Comparison of ENCODE assay signal across 8 cellular contexts in the genomic region with DNA sequence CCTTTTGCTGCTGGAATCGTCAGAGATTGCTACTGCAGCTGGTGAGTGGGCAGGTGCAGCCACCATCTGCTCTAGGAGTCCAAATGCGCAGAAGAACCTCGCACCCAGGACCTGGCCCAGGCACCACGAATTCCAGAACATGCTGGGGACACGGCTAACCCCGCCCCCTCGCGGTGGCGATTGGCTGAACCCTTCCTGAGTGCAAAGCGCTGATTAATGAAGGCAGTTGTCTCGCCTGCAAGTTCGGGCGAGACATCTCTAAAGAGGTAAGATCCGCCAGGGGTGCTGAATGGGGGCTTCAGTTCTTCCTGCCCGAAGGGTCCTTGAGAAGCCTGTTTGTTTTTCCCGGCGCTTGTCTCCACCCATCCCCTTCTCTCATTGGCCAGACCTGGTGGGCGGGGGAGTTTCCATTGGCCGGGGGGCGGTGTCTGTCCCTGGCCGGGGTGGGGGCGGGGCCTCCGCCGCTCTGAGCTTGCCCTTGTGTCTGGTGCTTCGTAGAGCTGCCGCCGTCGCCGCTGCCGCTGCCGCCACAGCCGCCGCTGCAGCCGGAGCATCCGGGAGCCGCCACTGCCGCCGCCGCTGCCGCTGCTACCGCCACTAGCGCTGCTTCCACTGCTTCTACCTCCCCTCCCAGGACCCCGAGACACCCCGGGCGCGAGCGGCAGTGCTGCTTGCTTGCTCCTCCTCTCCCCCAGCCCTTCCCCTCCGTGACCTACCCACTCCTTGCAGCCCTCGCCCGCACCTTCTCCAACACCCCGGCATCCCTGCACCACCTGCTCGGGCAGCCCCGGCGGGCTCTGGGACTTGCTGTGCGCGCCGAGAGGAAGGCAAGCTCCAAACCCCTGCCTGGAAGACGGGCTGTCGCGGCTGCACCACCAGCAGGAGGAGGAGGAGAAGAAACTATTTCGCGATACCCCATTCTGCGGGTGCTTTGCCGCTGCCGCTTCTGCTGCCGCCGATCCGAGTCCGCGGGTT. TPM values are rescaled to one million over a fixed set of nuclear protein-coding genes. Genes with fewer than 3 reads are reported as not detected.
A peak's percentile ranks its signal among the peaks of the same experiment; 100 is the strongest.
DNase-seq lines count a peak whose midpoint lies in the region; ATAC-seq and TF ChIP-seq lines count a peak whose summit lies in the region.

TSS of gene CADM2 (plus strand) at position 495 of the 975 bp plus-strand sequence.

- H3K27me3 Mint-ChIP-seq in activated naive CD8-positive, alpha-beta T cell treated with anti-CD3 and anti-CD28 coated beads for 36 hours, result peaks cover 60% of the 10 kb centered on the region

- peaks cover 18% of the 10 kb centered on the region for H3K4me1 Mint-ChIP-seq in activated naive CD8-positive, alpha-beta T cell treated with anti-CD3 and anti-CD28 coated beads for 36 hours

- DNase-seq in DMS153 treated with DMSO at 0.1 percent for 48 hours (lab: John Stamatoyannopoulos, UW; ENCODE audit: unreplicated experiment) (peak; percentile 42), KG1 (lab: John Stamatoyannopoulos, UW) (peak; percentile 4), glomerular visceral epithelial cell (ENCODE audit: extremely low spot score) (peak; percentile 91), nucleus accumbens (lab: John Stamatoyannopoulos, UW) (peak; percentile 55 to 98 (median 93)), substantia nigra (lab: John Stamatoyannopoulos, UW) (peak; percentile 70 to 99 (median 93))
- DNase-seq in activated naive CD8-positive, alpha-beta T cell treated with anti-CD3 and anti-CD28 coated beads for 36 hours, result peak; percentile 75

- peaks cover 4% of the 10 kb centered on the region for H3K9me3 Mint-ChIP-seq in activated naive CD8-positive, alpha-beta T cell treated with anti-CD3 and anti-CD28 coated beads for 36 hours

- H3K36me3 Mint-ChIP-seq in activated naive CD8-positive, alpha-beta T cell treated with anti-CD3 and anti-CD28 coated beads for 36 hours, result no peaks in the 10 kb centered on the region

- H3K27ac ChIP-seq in substantia nigra (ENCODE audit: low read depth, low read length, poor library complexity, severe bottlenecking), result peak within 1 kb of the TSS; percentile 87

- no peak within 1 kb of the TSS for H3K27ac Mint-ChIP-seq in activated naive CD8-positive, alpha-beta T cell treated with anti-CD3 and anti-CD28 coated beads for 36 hours

- peak within 1 kb of the TSS; percentile 66 for H3K4me3 Mint-ChIP-seq in activated naive CD8-positive, alpha-beta T cell treated with anti-CD3 and anti-CD28 coated beads for 36 hours

- ATAC-seq in GM21723 (IDR thresholded peaks at IDR 0.05; ENCODE audit: unreplicated experiment) (peak; percentile 97), SK-N-SH treated with all-trans-retinoic acid at 6 μM for 48 hours (peak; percentile 100)

TF ChIP-seq in SK-N-SH treated with all-trans-retinoic acid at 6 μM for 48 hours, 23 proteins besides CTCF, POLR2A, EP300 and RAD21:
- TF ChIP-seq ZNF565 (CRISPR knock-in tag; conservative IDR thresholded peaks at IDR 0.05; ENCODE audit: low read depth), result no peak
- TF ChIP-seq ESRRG (CRISPR knock-in tag; IDR thresholded peaks at IDR 0.05), result no peak
- no peak for TF ChIP-seq ZNF70 (CRISPR knock-in tag; IDR thresholded peaks at IDR 0.05)
- TF ChIP-seq TOX (CRISPR knock-in tag; IDR thresholded peaks at IDR 0.05; ENCODE audit: borderline replicate concordance), result no peak
- no peak for TF ChIP-seq SNAI2 (CRISPR knock-in tag; IDR thresholded peaks at IDR 0.05)
- no peak for TF ChIP-seq CREB5 (CRISPR knock-in tag; IDR thresholded peaks at IDR 0.05; ENCODE audit: low read depth)
- TF ChIP-seq ZFP30 (CRISPR knock-in tag; IDR thresholded peaks at IDR 0.05), result no peak
TF ChIP-seq in SK-N-SH treated with all-trans-retinoic acid at 6 μM for 48 hours: peak in this region for 0.

RNA-seq across cellular contexts. Expression of gene CADM2, which starts in this region (rescaled TPM):
- under 1 TPM; 0.21 to 0.40 TPM for total RNA-seq in activated naive CD8-positive, alpha-beta T cell treated with anti-CD3 and anti-CD28 coated beads for 36 hours

Comparison
In these comparisons a context has a peak if more than half of its experiments do, and no peak if none do; other contexts are left out.
1. Peak in every context shown above with its lines: DNase-seq, ATAC-seq and H3K27ac ChIP-seq.
2. Peak in DNase-seq in activated naive CD8-positive, alpha-beta T cell treated with anti-CD3 and anti-CD28 coated beads for 36 hours; RNA of the gene not detected or under 1 TPM.
3. DNase-seq: peak in every context shown above with its lines; median percentile 93 in nucleus accumbens; 93 in substantia nigra; 91 in glomerular visceral epithelial cell; 75 in activated naive CD8-positive, alpha-beta T cell treated with anti-CD3 and anti-CD28 coated beads for 36 hours; 42 in DMS153 treated with DMSO at 0.1 percent for 48 hours; 4 in KG1.